27 cellular contexts compared by ENCODE assay signal in genomic region chr13:21998279-21998678, GRCh38.
DNase-seq lines count a peak whose midpoint lies in the region; TF ChIP-seq lines count a peak whose summit lies in the region.
"Had no signal": no experiment of that assay in that cellular context is flagged by ENCODE, and none has a peak within 500 bp of the region (broad histone marks: within the 10 kb centered on the region; RNA-seq: fewer than 3 reads in every experiment).

No MANE protein-coding gene starts in this region.

- TF ChIP-seq CTCF in HEK293 (tag by site-specific recombination; IDR thresholded peaks at IDR 0.05) (no peak), esophagus squamous epithelium (IDR thresholded peaks at IDR 0.05) (no peak)

- POLR2A ChIA-PET in HEK293 (lab: Yijun Ruan, JAX) = no interaction called here

- DNase-seq in DMS79 (lab: John Stamatoyannopoulos, UW) = peak; percentile 26
- no peak for DNase-seq in DMS79 treated with DMSO at 0.1 percent for 48 hours (lab: John Stamatoyannopoulos, UW)
- peak; percentile 77 for DNase-seq in NCI-H69 (lab: John Stamatoyannopoulos, UW)
- DNase-seq in left kidney (ENCODE audit: low read depth, low spot score) = peak; percentile 66
- no peak for DNase-seq in SKM-1 treated with dmso at 0.1 percent for 144 hours (lab: John Stamatoyannopoulos, UW; ENCODE audit: unreplicated experiment)
- no peak for DNase-seq in GF-D8 (lab: John Stamatoyannopoulos, UW)
- no peak for DNase-seq in esophagus squamous epithelium (lab: John Stamatoyannopoulos, UW)
- DNase-seq: 8988T; activated effector memory CD4-positive, alpha-beta T cell treated with Interleukin-2 at 50 U/mL for 16 hours; activated T-cell treated with anti-CD3 and anti-CD28 coated beads for 4 hours; aorta; CD4-positive, alpha-beta T cell; gastrocnemius medialis; hypothalamus; Karpas-422; MV-4-11; naive thymus-derived CD8-positive, alpha-beta T cell; NCI-H146; NCI-H2171; NCI-H774; stimulated activated CD4-positive, alpha-beta T cell treated with anti-CD3 and anti-CD28 coated beads, Interleukin-1b, Interleukin-23, amount 100 ng/mL, for 48 hours; stimulated activated CD8-positive, alpha-beta memory T cell treated with anti-CD3 and anti-CD28 coated beads, Interleukin-4, amount 100 ng/mL, for 48 hours; stomach; tibial artery had no signal

- H3K9me3 ChIP-seq in HEK293 (ENCODE audit: control insufficient read depth, insufficient read depth, low read depth, low read length) (no peaks in the 10 kb centered on the region), esophagus squamous epithelium (no peaks in the 10 kb centered on the region)
- H3K9me3 ChIP-seq: gastrocnemius medialis, SJSA1, stomach, tibial artery had no signal

- peaks cover 0 to 10% (median 0%) of the 10 kb centered on the region in 4 donors for H3K27me3 ChIP-seq in esophagus squamous epithelium
- H3K27me3 ChIP-seq: cardiac muscle cell, gastrocnemius medialis, SJSA1 had no signal

- 32 to 58% methylated on average over 4 to 7 of the region's 8 CpGs for WGBS in esophagus squamous epithelium, 2 donors

- H3K4me3 ChIP-seq in HEK293 (ENCODE audit: low read depth, low read length) = no peak overlapping the region
- H3K4me3 ChIP-seq in esophagus squamous epithelium = no peak overlapping the region
- H3K4me3 ChIP-seq: cardiac muscle cell, gastrocnemius medialis, SJSA1, stomach, tibial artery had no signal

- intact Hi-C loops in esophagus squamous epithelium (cut with DNase I) = no loop called here

- H3K36me3 ChIP-seq in HEK293 (ENCODE audit: control insufficient read depth in 2 of 2, insufficient read depth in 1 of 2, low read length in 2 of 2) (no peaks in the 10 kb centered on the region), esophagus squamous epithelium (no peaks in the 10 kb centered on the region)
- H3K36me3 ChIP-seq: cardiac muscle cell, gastrocnemius medialis, SJSA1, stomach, tibial artery had no signal

- no peak for TF ChIP-seq POLR2A in esophagus squamous epithelium (IDR thresholded peaks at IDR 0.05)

- CTCF ChIA-PET in HEK293 (lab: Yijun Ruan, JAX) = no interaction called here

- no peaks in the 10 kb centered on the region; the same call in 1 of the 2 replicates for H3K4me1 ChIP-seq in HEK293 (ENCODE audit: control insufficient read depth, insufficient read depth, low read length)
- no peaks in the 10 kb centered on the region for H3K4me1 ChIP-seq in esophagus squamous epithelium
- H3K4me1 ChIP-seq: gastrocnemius medialis, SJSA1, stomach, tibial artery had no signal

- H3K27ac ChIP-seq in HEK293 (ENCODE audit: extremely low read depth, low read depth, low read length) = no peak overlapping the region
- no peak overlapping the region for H3K27ac ChIP-seq in esophagus squamous epithelium
- H3K27ac ChIP-seq: cardiac muscle cell, gastrocnemius medialis, SJSA1, stomach, tibial artery had no signal

TF ChIP-seq in HEK293, 187 proteins besides CTCF, POLR2A, EP300 and RAD21:
- TF ChIP-seq REST (tag by site-specific recombination; IDR thresholded peaks at IDR 0.05) (peak; percentile 67), PRDM1 (tag by site-specific recombination; IDR thresholded peaks at IDR 0.05) (no peak), ZNF776 (tag by site-specific recombination; IDR thresholded peaks at IDR 0.05; ENCODE audit: borderline replicate concordance) (no peak), ZNF529 (tag by site-specific recombination; IDR thresholded peaks at IDR 0.05; ENCODE audit: insufficient replicate concordance) (no peak), ZNF707 (tag by site-specific recombination; IDR thresholded peaks at IDR 0.05) (no peak), BCL6B (tag by site-specific recombination; IDR thresholded peaks at IDR 0.05) (no peak)

Comparison
In these comparisons a context has a peak if more than half of its experiments do, and no peak if none do; other contexts are left out.
1. DNase-seq: peak in DMS79 (single experiment), NCI-H69 (single experiment) and left kidney (single experiment); none in DMS79 treated with DMSO at 0.1 percent for 48 hours (single experiment), SKM-1 treated with dmso at 0.1 percent for 144 hours (single experiment), GF-D8 (single experiment) and esophagus squamous epithelium (single experiment).